In the genomic region with DNA sequence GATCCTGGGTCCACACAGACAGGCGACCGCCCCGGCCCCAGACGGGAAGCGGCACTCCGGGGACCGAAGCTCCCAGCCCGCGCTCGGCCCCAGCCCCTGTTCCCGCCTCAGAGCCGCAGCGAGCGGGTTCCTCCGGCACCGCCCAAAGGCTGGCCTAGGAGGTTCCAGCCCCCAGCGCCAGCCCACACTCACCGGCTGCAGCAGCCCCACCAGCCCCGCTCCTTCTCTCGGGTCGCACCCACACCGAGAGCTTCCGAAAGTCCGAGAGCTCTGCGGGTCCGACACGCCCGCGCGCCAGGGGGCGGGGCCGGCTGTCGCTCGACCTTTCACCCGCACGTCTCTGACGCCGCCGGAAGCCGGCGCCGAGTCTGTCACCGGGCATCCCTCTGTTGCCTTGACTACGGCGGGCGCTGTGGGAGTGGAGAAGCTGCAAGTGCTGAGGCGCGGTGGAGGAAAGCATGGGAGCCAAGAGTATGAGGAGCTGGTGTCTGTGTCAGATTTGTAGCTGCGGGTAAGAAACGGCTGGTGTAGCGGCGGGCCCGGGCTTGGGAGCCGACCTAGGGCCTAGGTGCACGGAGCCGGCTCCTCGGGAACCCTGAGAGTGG, we compare ENCODE assay signal across 8 cellular contexts. TPM values are rescaled to one million over a fixed set of nuclear protein-coding genes. Genes with fewer than 3 reads are reported as not detected.
A peak's percentile ranks its signal among the peaks of the same experiment; 100 is the strongest.
DNase-seq lines count a peak whose midpoint lies in the region; ATAC-seq and TF ChIP-seq lines count a peak whose summit lies in the region.

EFL1 (minus strand) TSS at position 313 of the 605 bp plus-strand sequence. CDS start 956 bp downstream, outside the sequence.
A gene with protein sequence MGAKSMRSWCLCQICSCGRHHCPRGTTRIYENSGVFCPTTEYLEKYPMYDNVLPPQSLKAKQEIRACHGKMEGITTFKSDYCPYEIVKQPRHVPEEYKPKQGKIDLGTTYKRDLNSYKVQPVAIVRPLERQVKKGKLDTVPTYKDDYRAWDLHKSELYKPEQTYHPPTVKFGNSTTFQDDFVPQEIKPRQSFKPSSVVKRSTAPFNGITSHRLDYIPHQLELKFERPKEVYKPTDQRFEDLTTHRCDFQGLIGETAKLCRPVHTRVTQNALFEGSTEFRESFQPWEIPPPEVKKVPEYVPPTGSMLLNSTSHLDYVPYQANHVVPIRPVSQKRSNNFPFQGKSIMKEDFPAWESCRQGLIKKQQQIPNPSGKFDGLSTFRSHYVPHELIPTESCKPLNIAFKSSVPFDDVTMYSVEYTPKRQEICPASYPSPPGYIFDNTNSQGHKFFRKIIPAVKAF (plus strand): TSS at position 397 of the 605 bp plus-strand sequence. CDS start 62 bp downstream, at position 459.

- peaks cover 4% of the 10 kb centered on the region; the same call in 1 of the 2 replicates for H3K9me1 ChIP-seq in IMR-90 (ENCODE audit: insufficient read depth, low read length)

- dilution Hi-C loops in IMR-90 (cut with HindIII; ENCODE audit: low sequenced_read_pairs, unreplicated experiment): no loop called here

- H3K9me2 ChIP-seq in PC-3 (replicated peaks; ENCODE audit: low read length): no peaks in the 10 kb centered on the region

- H3F3A ChIP-seq in PC-3 (ENCODE audit: low read length, unreplicated experiment): peaks cover 10% of the 10 kb centered on the region

- no peak within 1 kb of the TSS for H4K91ac ChIP-seq in IMR-90 (ENCODE audit: insufficient read depth, low read depth, low read length)

- intact Hi-C loops in IMR-90 (cut with micrococcal nuclease) (no loop called here), PC-3 (cut with micrococcal nuclease) (no loop called here), esophagus muscularis mucosa (cut with DNase I) (no loop called here)

- in situ Hi-C loops in IMR-90 (cut with MboI; ENCODE audit: low sequenced_read_pairs): no loop called here

- H3K27ac ChIP-seq in IMR-90 (ENCODE audit: insufficient read depth, low read length): peak within 1 kb of the TSS; percentile 56; the same call in 1 of the 2 replicates
- peak within 1 kb of the TSS; percentile 78 for H3K27ac ChIP-seq in PC-3 (ENCODE audit: low read length)
- H3K27ac ChIP-seq in esophagus muscularis mucosa (replicated peaks in 1 of 4): peak within 1 kb of the TSS; percentile 77 to 89 (median 82)
- peak within 1 kb of the TSS; percentile 63 for H3K27ac ChIP-seq in muscle layer of duodenum (ENCODE audit: low read length)

- no peak for TF ChIP-seq RAD21 in IMR-90 (IDR thresholded peaks at IDR 0.05; ENCODE audit: low read length)

- no peaks in the 10 kb centered on the region for H3K9me3 ChIP-seq in IMR-90 (ENCODE audit: control insufficient read depth, insufficient read depth, low read length)
- H3K9me3 ChIP-seq in PC-3 (ENCODE audit: low read length): no peaks in the 10 kb centered on the region
- no peaks in the 10 kb centered on the region for H3K9me3 ChIP-seq in esophagus muscularis mucosa
- no peaks in the 10 kb centered on the region for H3K9me3 ChIP-seq in muscle layer of duodenum (ENCODE audit: control insufficient read depth in 1 of 2, low read length in 2 of 2)

- no peaks in the 10 kb centered on the region for H3K27me3 ChIP-seq in IMR-90 (ENCODE audit: control insufficient read depth, insufficient read depth, low read length)
- no peaks in the 10 kb centered on the region for H3K27me3 ChIP-seq in PC-3 (ENCODE audit: low read length)
- H3K27me3 ChIP-seq in esophagus muscularis mucosa: no peaks in the 10 kb centered on the region
- H3K27me3 ChIP-seq in muscle layer of duodenum (ENCODE audit: low read depth, low read length): no peaks in the 10 kb centered on the region

- peak; percentile 98 for ATAC-seq in GM21529 (IDR thresholded peaks at IDR 0.05; ENCODE audit: unreplicated experiment)
- peak; percentile 96 for ATAC-seq in IMR-90 (ENCODE audit: low read depth)
- ATAC-seq in PC-3: peak; percentile 78
- peak; percentile 94 to 96 for ATAC-seq in activated T-cell treated with anti-CD3 and anti-CD28 coated beads, Interleukin-2, amount 50 U/mL, for 4 hours

- no peak within 1 kb of the TSS for H2BK20ac ChIP-seq in IMR-90 (ENCODE audit: low read depth, low read length)

- no peak for TF ChIP-seq CTCF in IMR-90 (conservative IDR thresholded peaks at IDR 0.05; ENCODE audit: low read depth, low read length)
- TF ChIP-seq CTCF in PC-3 (conservative IDR thresholded peaks at IDR 0.05; ENCODE audit: low read depth, low read length): no peak
- no peak for TF ChIP-seq CTCF in esophagus muscularis mucosa (IDR thresholded peaks at IDR 0.05)

- H3K27me3 Mint-ChIP-seq in activated T-cell treated with anti-CD3 and anti-CD28 coated beads, Interleukin-2, amount 50 U/mL, for 4 hours (ENCODE audit: low read depth): no peaks in the 10 kb centered on the region

- DNase-seq in DMS153 (lab: John Stamatoyannopoulos, UW) (peak; percentile 58), IMR-90 (peak; percentile 80), PC-3 (peak; percentile 86), esophagus muscularis mucosa (ENCODE audit: extremely low spot score) (peak; percentile 97)
- peak; percentile 81 for DNase-seq in activated T-cell treated with anti-CD3 and anti-CD28 coated beads, Interleukin-2, amount 50 U/mL, for 4 hours
- peak; percentile 86 for DNase-seq in stimulated activated CD8-positive, alpha-beta memory T cell treated with anti-CD3 and anti-CD28 coated beads, Interleukin-7, amount 100 ng/mL, for 4 hours (ENCODE audit: low read depth in 2 of 2)

- H3K36me3 ChIP-seq in IMR-90 (ENCODE audit: control insufficient read depth, insufficient read depth, low read length) (no peaks in the 10 kb centered on the region; the same call in 1 of the 2 replicates), PC-3 (ENCODE audit: low read depth, low read length) (peaks cover 14% of the 10 kb centered on the region), esophagus muscularis mucosa (peaks cover 6 to 16% (median 8%) of the 10 kb centered on the region in 4 donors), muscle layer of duodenum (ENCODE audit: control insufficient read depth in 1 of 2, insufficient read depth in 2 of 2, low read length in 2 of 2) (peaks cover 0 to 6% of the 10 kb centered on the region in 2 donors)

- peak within 1 kb of the TSS in 1 of 2 experiments; percentile 53; a peak in 2 of 4 replicates for H4K8ac ChIP-seq in IMR-90 (ENCODE audit: low read depth in 2 of 2, low read length in 2 of 2)

- peak; percentile 81 for TF ChIP-seq POLR2A in IMR-90 (IDR thresholded peaks at IDR 0.05; ENCODE audit: low read depth, low read length)
- TF ChIP-seq POLR2A in esophagus muscularis mucosa (IDR thresholded peaks at IDR 0.05; ENCODE audit: low read depth): no peak

- H4K5ac ChIP-seq in IMR-90 (ENCODE audit: low read depth, low read length): peak within 1 kb of the TSS; percentile 8; the same call in 1 of the 2 replicates

- H3K4me3 ChIP-seq in IMR-90 (ENCODE audit: insufficient read depth, low read depth, low read length) (peak within 1 kb of the TSS; percentile 85), PC-3 (ENCODE audit: low read length) (peak within 1 kb of the TSS; percentile 81), esophagus muscularis mucosa (peak within 1 kb of the TSS; percentile 81 to 87 (median 84)), muscle layer of duodenum (ENCODE audit: low read depth in 1 of 2, low read length in 2 of 2) (peak within 1 kb of the TSS; percentile 76 to 89)

- no peak within 1 kb of the TSS for H2AK9ac ChIP-seq in IMR-90 (replicated peaks; ENCODE audit: low read depth, low read length, poor library complexity)

- no peak within 1 kb of the TSS for H3K14ac ChIP-seq in IMR-90 (replicated peaks; ENCODE audit: low read depth, low read length)

- peaks cover 13 to 23% of the 10 kb centered on the region in 2 experiments for H3K79me1 ChIP-seq in IMR-90 (ENCODE audit: low read depth in 1 of 2, low read length in 2 of 2)

- peak within 1 kb of the TSS; percentile 94 for H3K4me3 Mint-ChIP-seq in activated T-cell treated with anti-CD3 and anti-CD28 coated beads, Interleukin-2, amount 50 U/mL, for 4 hours

- POLR2A ChIA-PET in IMR-90 (lab: Charles Lee; ENCODE audit: unreplicated experiment): no interaction called here
- POLR2A ChIA-PET in PC-3 (lab: Charles Lee; ENCODE audit: unreplicated experiment): no interaction called here

- peak within 1 kb of the TSS; percentile 25 for H3K9ac ChIP-seq in IMR-90 (ENCODE audit: low read depth, low read length)
- peak within 1 kb of the TSS; percentile 78 for H3K9ac ChIP-seq in PC-3 (ENCODE audit: low read length)

- no peak within 1 kb of the TSS for H2BK15ac ChIP-seq in IMR-90 (ENCODE audit: low read depth, low read length)

- no peak within 1 kb of the TSS for H3K18ac ChIP-seq in IMR-90 (ENCODE audit: low read depth, low read length)

- WGBS in IMR-90 (ENCODE audit: extremely low coverage in 2 of 2, insufficient read length in 1 of 2), 2 experiments: 0% methylated on average over 18 of the region's 57 CpGs; no CpG with 5 or more reads in 1 of the 2 experiments
- WGBS in esophagus muscularis mucosa: no CpG with 5 or more reads among the region's 57 CpGs

- H4K20me1 ChIP-seq in IMR-90 (ENCODE audit: insufficient read depth, low read length) (no peaks in the 10 kb centered on the region), PC-3 (ENCODE audit: low read length) (peaks cover 18% of the 10 kb centered on the region)

- H3K4me1 ChIP-seq in IMR-90 (ENCODE audit: control insufficient read depth, insufficient read depth, low read length) (peaks cover 4% of the 10 kb centered on the region; the same call in 1 of the 2 replicates), PC-3 (ENCODE audit: insufficient read depth, low read length) (peaks cover 26% of the 10 kb centered on the region), esophagus muscularis mucosa (peaks cover 15 to 34% (median 25%) of the 10 kb centered on the region in 4 donors), muscle layer of duodenum (ENCODE audit: control insufficient read depth in 1 of 2, insufficient read depth in 2 of 2, low read length in 2 of 2) (peaks cover 0 to 21% of the 10 kb centered on the region in 2 donors)

- no peaks in the 10 kb centered on the region for H3K9me3 Mint-ChIP-seq in activated T-cell treated with anti-CD3 and anti-CD28 coated beads, Interleukin-2, amount 50 U/mL, for 4 hours

- H3K4me2 ChIP-seq in IMR-90 (ENCODE audit: low read depth, low read length) (peak within 1 kb of the TSS; percentile 74), PC-3 (ENCODE audit: low read length) (peak within 1 kb of the TSS; percentile 86)

- no peak within 1 kb of the TSS for H2BK120ac ChIP-seq in IMR-90 (ENCODE audit: low read depth, low read length)

- peak within 1 kb of the TSS; percentile 36; the same call in 1 of the 2 replicates for H3K4ac ChIP-seq in IMR-90 (ENCODE audit: low read depth, low read length)

- peak within 1 kb of the TSS; percentile 67 for H2BK5ac ChIP-seq in IMR-90 (ENCODE audit: low read depth, low read length, poor library complexity, severe bottlenecking)

- H3K79me2 ChIP-seq in PC-3 (ENCODE audit: low read length): peaks cover 28% of the 10 kb centered on the region

- H3K56ac ChIP-seq in IMR-90 (ENCODE audit: extremely low read depth, insufficient read depth, low read length): no peak within 1 kb of the TSS

- CTCF ChIA-PET in IMR-90 (lab: Yijun Ruan, JAX): interaction anchor here (1.0 kb wide), 1 partner anchor 18 kb away, joined by 3 read pairs; no protein-coding TSS in a partner anchor
- CTCF ChIA-PET in PC-3 (lab: Charles Lee): interaction anchor here (0.5 to 1.0 kb wide), 2 partner anchors 15 to 154 kb away, joined by 3 read pairs; no protein-coding TSS in a partner anchor

- no peak within 1 kb of the TSS for H2AK5ac ChIP-seq in IMR-90 (ENCODE audit: low read depth, low read length)

- H3K36me3 Mint-ChIP-seq in activated T-cell treated with anti-CD3 and anti-CD28 coated beads, Interleukin-2, amount 50 U/mL, for 4 hours (ENCODE audit: insufficient read depth): peaks cover 12% of the 10 kb centered on the region

- no peak for TF ChIP-seq EP300 in esophagus muscularis mucosa (IDR thresholded peaks at IDR 0.05)

- H2AFZ ChIP-seq in IMR-90 (replicated peaks; ENCODE audit: low read length, poor library complexity) (peak within 1 kb of the TSS; percentile 97), PC-3 (ENCODE audit: low read length) (peak within 1 kb of the TSS; percentile 73)

- peak within 1 kb of the TSS; percentile 52; the same call in 1 of the 2 replicates for H3K23ac ChIP-seq in IMR-90 (ENCODE audit: low read depth, low read length)

- BruUV-seq in IMR-90 (replicated peaks; lab: Mats Ljungman, UMichigan): no TSS peak
- no TSS peak for BruUV-seq in PC-3 (replicated peaks; lab: Mats Ljungman, UMichigan)

- peaks cover 28% of the 10 kb centered on the region for H3K4me1 Mint-ChIP-seq in activated T-cell treated with anti-CD3 and anti-CD28 coated beads, Interleukin-2, amount 50 U/mL, for 4 hours (ENCODE audit: low read depth)

RNA-seq across cellular contexts. Expression of gene EFL1, which starts in this region (rescaled TPM):
- total RNA-seq in IMR-90 (2012; rRNA removed) (24.6 and 27.8 TPM in 2 replicates), PC-3 (2014; rRNA removed) (12.4 and 14.7 TPM in 2 replicates), esophagus muscularis mucosa (10 to 100 TPM; 13.0 to 17.4 (median 13.2) TPM)
- 8.7 and 10.1 TPM in 2 replicates for polyA plus RNA-seq in IMR-90 (2012; rRNA removed)
- 2.4 and 3.1 TPM in 2 replicates for polyA plus RNA-seq in IMR-90 (2012; cell fraction: cytosol; rRNA removed)
- polyA plus RNA-seq in IMR-90 (2012; cell fraction: nucleus; rRNA removed; ENCODE audit: low replicate concordance): 1.2 and 7.8 TPM in 2 replicates
- total RNA-seq in activated T-cell treated with anti-CD3 and anti-CD28 coated beads, Interleukin-2, amount 50 U/mL, for 4 hours: 10 to 100 TPM; 16.5 to 18.6 (median 16.8) TPM

RNA-seq across cellular contexts. Expression of the second gene that starts in this region (rescaled TPM):
- total RNA-seq in IMR-90 (2012; rRNA removed) (0.28 TPM in 1 of 2 replicates, not detected in the other), PC-3 (2014; rRNA removed) (0.35 and 3.7 TPM in 2 replicates), esophagus muscularis mucosa (1 to 10 TPM in 2 of 4 donors, under 1 TPM in 1, not detected in 1; 0.39 to 1.7 (median 1.3) TPM)
- polyA plus RNA-seq in IMR-90 (2012; rRNA removed): 0.14 and 0.42 TPM in 2 replicates
- polyA plus RNA-seq in IMR-90 (2012; cell fraction: cytosol; rRNA removed): 0.02 and 0.33 TPM in 2 replicates
- polyA plus RNA-seq in IMR-90 (2012; cell fraction: nucleus; rRNA removed; ENCODE audit: low replicate concordance): 0.42 and 1.0 TPM in 2 replicates
- total RNA-seq in activated T-cell treated with anti-CD3 and anti-CD28 coated beads, Interleukin-2, amount 50 U/mL, for 4 hours: 1 to 10 TPM in 1 of 3 donors, under 1 TPM in 2; 0.41 to 3.4 (median 0.91) TPM

Comparison
In these comparisons a context has a peak if more than half of its experiments do, and no peak if none do; other contexts are left out.
1. Peak in every context shown above with its lines: DNase-seq, ATAC-seq, H3K4me3 ChIP-seq and H3K27ac ChIP-seq.